36 cellular contexts compared by ENCODE assay signal in genomic region chr1:1981142-1981500, GRCh38. TPM values are rescaled to one million over a fixed set of nuclear protein-coding genes. Genes with fewer than 3 reads are reported as not detected.
"Had no signal": no experiment of that assay in that cellular context is flagged by ENCODE, and none has a peak within 500 bp of the region (broad histone marks: within the 10 kb centered on the region; RNA-seq: fewer than 3 reads in every experiment).

No MANE protein-coding gene starts in this region.

- H3K27me3 ChIP-seq: adrenal gland, body of pancreas, brain microvascular endothelial cell had no signal

- H3K4me1 ChIP-seq: adrenal gland, body of pancreas, breast epithelium had no signal

- H3K36me3 ChIP-seq: adrenal gland, brain microvascular endothelial cell, breast epithelium had no signal

- H3K4me3 ChIP-seq: adrenal gland, body of pancreas, breast epithelium had no signal

- FAIRE-seq: astrocyte, TTC549 had no signal

- H3K27ac ChIP-seq: adrenal gland, body of pancreas, brain microvascular endothelial cell, breast epithelium, VCaP had no signal

- H3K9me3 ChIP-seq: adrenal gland, body of pancreas, breast epithelium had no signal

- DNase-seq: activated B cell treated with CpG ODN at 0.5 μM for 24 hours; activated CD4-positive, alpha-beta memory T cell treated with anti-CD3 and anti-CD28 coated beads for 36 hours; activated CD4-positive, alpha-beta T cell treated with anti-CD3 and anti-CD28 coated beads for 4 hours; activated CD4-positive, alpha-beta T cell treated with anti-CD3 and anti-CD28 coated beads, Interleukin-2, amount 10 ng/mL, durations not matched to agents 24 days and 14 days; activated CD4-positive, alpha-beta T cell treated with anti-CD3 and anti-CD28 coated beads, Interleukin-2, amount 50 U/mL, for 1 hour; activated CD4-positive, alpha-beta T cell treated with anti-CD3 and anti-CD28 coated beads, Interleukin-2, amount 50 U/mL, for 4 hours; activated CD4-positive, CD25-positive, alpha-beta regulatory T cell treated with anti-CD3 and anti-CD28 coated beads, Interleukin-2, amount 50 U/mL, for 72 hours; activated CD8-positive, alpha-beta memory T cell treated with anti-CD3 and anti-CD28 coated beads, Interleukin-2, amount 50 U/mL, for 4 hours; activated CD8-positive, alpha-beta T cell treated with anti-CD3 and anti-CD28 coated beads for 36 hours; activated effector memory CD4-positive, alpha-beta T cell treated with anti-CD3 and anti-CD28 coated beads, Interleukin-2, amount 50 U/mL, for 16 hours; activated gamma-delta T cell treated with Interleukin-2 at 50 U/mL for 16 hours; activated naive CD4-positive, alpha-beta T cell; activated naive CD4-positive, alpha-beta T cell treated with anti-CD3 and anti-CD28 coated beads for 36 hours; activated naive CD4-positive, alpha-beta T cell treated with anti-CD3 and anti-CD28 coated beads, Interleukin-2, amount 50 U/mL, for 16 hours; activated naive CD8-positive, alpha-beta T cell treated with anti-CD3 and anti-CD28 coated beads for 36 hours; activated T-cell treated with anti-CD3 and anti-CD28 coated beads for 4 hours; activated T-cell treated with anti-CD3 and anti-CD28 coated beads, Interleukin-2, amount 50 U/mL, for 1 hour; activated T-cell treated with anti-CD3 and anti-CD28 coated beads, Interleukin-2, amount 50 U/mL, for 4 hours; activated T-cell treated with anti-CD3 and anti-CD28 coated beads, Interleukin-2, amount 50 U/mL, for 72 hours; adrenal gland; amniotic stem cell; aorta; body of pancreas; brain microvascular endothelial cell; central memory CD4-positive, alpha-beta T cell; T-helper 2 cell; T-helper 9 cell had no signal

- ATAC-seq: activated CD8-positive, alpha-beta T cell treated with anti-CD3 and anti-CD28 coated beads for 36 hours; activated naive CD4-positive, alpha-beta T cell treated with anti-CD3 and anti-CD28 coated beads, Interleukin-2, amount 50 U/mL, for 72 hours; activated T-cell treated with anti-CD3 and anti-CD28 coated beads, Interleukin-2, amount 50 U/mL, for 4 hours; activated T-cell treated with anti-CD3 and anti-CD28 coated beads, Interleukin-2, amount 50 U/mL, for 72 hours; activated T-helper 17 cell treated with anti-CD3 and anti-CD28 coated beads, Interleukin-2, amount 50 U/mL, for 72 hours; body of pancreas had no signal

RNA-seq across cellular contexts. Expression of gene CFAP74, which starts 22.5 kb away (rescaled TPM):
- total RNA-seq: activated B cell treated with CpG ODN at 0.5 μM for 24 hours; activated CD4-positive, alpha-beta memory T cell treated with anti-CD3 and anti-CD28 coated beads for 36 hours; activated CD4-positive, alpha-beta T cell treated with anti-CD3 and anti-CD28 coated beads, Interleukin-2, amount 10 ng/mL, durations not matched to agents 24 days and 14 days; activated CD8-positive, alpha-beta memory T cell treated with anti-CD3 and anti-CD28 coated beads for 36 hours; activated naive CD4-positive, alpha-beta T cell treated with anti-CD3 and anti-CD28 coated beads for 36 hours; activated naive CD4-positive, alpha-beta T cell treated with anti-CD3 and anti-CD28 coated beads, Interleukin-2, amount 50 U/mL, for 72 hours; activated T-cell treated with anti-CD3 and anti-CD28 coated beads, Interleukin-2, amount 50 U/mL, for 4 hours; activated T-cell treated with anti-CD3 and anti-CD28 coated beads, Interleukin-2, amount 50 U/mL, for 72 hours; activated T-helper 1 cell treated with anti-CD3 and anti-CD28 coated beads, Interleukin-12 subunit alpha, Interleukin-12 subunit beta, Interleukin-2, Interleukin-4 antibody, amounts not matched to agents 30 ng/mL and 10 ng/mL and 1 ng/mL, durations not matched to agents 14 hours and 24 hours and 36 hours; activated T-helper 17 cell treated with anti-CD3 and anti-CD28 coated beads, Interleukin-2, amount 50 U/mL, for 72 hours; astrocyte; cardiac septum had no signal
- polyA plus RNA-seq: aorta had no signal

RNA-seq across cellular contexts. Expression of gene GABRD, which starts 38.0 kb away (rescaled TPM):
- total RNA-seq: activated B cell treated with CpG ODN at 0.5 μM for 24 hours; activated CD4-positive, alpha-beta memory T cell treated with anti-CD3 and anti-CD28 coated beads for 36 hours; activated CD4-positive, alpha-beta T cell treated with anti-CD3 and anti-CD28 coated beads, Interleukin-2, amount 10 ng/mL, durations not matched to agents 24 days and 14 days; activated CD8-positive, alpha-beta memory T cell treated with anti-CD3 and anti-CD28 coated beads for 36 hours; activated CD8-positive, alpha-beta T cell treated with anti-CD3 and anti-CD28 coated beads for 36 hours; activated naive CD4-positive, alpha-beta T cell treated with anti-CD3 and anti-CD28 coated beads for 36 hours; activated naive CD4-positive, alpha-beta T cell treated with anti-CD3 and anti-CD28 coated beads, Interleukin-2, amount 50 U/mL, for 72 hours; activated naive CD8-positive, alpha-beta T cell treated with anti-CD3 and anti-CD28 coated beads for 36 hours; activated T-cell treated with anti-CD3 and anti-CD28 coated beads, Interleukin-2, amount 50 U/mL, for 4 hours; activated T-cell treated with anti-CD3 and anti-CD28 coated beads, Interleukin-2, amount 50 U/mL, for 72 hours; activated T-helper 17 cell treated with anti-CD3 and anti-CD28 coated beads, Interleukin-2, amount 50 U/mL, for 72 hours; astrocyte; body of pancreas; breast epithelium had no signal
- polyA plus RNA-seq: aorta had no signal
